Comparison of ENCODE assay signal across 10 cellular contexts in the genomic region with DNA sequence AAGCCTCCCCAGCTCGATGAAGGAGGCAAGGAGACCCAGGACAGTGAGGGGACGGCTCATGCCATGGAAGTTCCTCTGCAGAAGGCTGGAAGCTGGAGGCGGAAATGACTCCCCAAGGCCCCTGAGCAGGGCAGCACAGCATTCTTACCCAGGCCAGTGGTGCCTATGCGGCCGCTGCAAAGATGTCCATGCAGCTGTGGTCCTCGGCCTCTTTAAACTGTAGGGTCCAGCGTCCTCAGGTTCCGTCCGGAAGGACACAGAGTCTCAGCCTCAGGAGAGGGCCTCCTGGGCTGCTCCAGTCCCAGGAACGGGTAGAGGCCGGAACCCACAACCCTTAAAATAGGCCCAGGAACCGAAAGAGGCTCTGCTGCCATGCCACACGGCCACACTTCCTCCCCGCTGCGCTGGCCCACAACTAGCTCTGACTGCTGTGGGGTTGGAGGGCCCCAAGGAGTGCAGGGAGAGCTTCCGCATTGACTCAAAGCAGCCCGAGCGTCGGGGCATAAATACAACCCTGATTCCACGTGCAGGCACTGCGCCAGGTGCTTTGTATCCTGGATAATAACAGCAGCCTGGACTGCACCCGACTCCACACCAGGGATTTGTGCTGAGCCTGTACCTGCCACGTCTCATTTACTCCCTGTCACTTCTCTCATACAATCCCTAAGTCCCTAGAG. TPM values are rescaled to one million over a fixed set of nuclear protein-coding genes. Genes with fewer than 3 reads are reported as not detected.
A peak's percentile ranks its signal among the peaks of the same experiment; 100 is the strongest.
DNase-seq lines count a peak whose midpoint lies in the region; ATAC-seq and TF ChIP-seq lines count a peak whose summit lies in the region.
"Had no signal": no experiment of that assay in that cellular context is flagged by ENCODE, and none has a peak within 500 bp of the region (broad histone marks: within the 10 kb centered on the region; RNA-seq: fewer than 3 reads in every experiment).

No MANE protein-coding gene starts in this region.

- in situ Hi-C loops in G401 (cut with HindIII; ENCODE audit: low sequenced_read_pairs) = no loop called here

- no peak overlapping the region for H3K27ac Mint-ChIP-seq in glutamatergic neuron (ENCODE audit: unreplicated experiment)

- peaks cover 8% of the 10 kb centered on the region for H3K9me3 Mint-ChIP-seq in glutamatergic neuron (ENCODE audit: unreplicated experiment)

- H3K4me3 Mint-ChIP-seq in glutamatergic neuron (ENCODE audit: unreplicated experiment) = no peak overlapping the region

- TF ChIP-seq CTCF in NB4 (IDR thresholded peaks at IDR 0.05; ENCODE audit: low read depth, low read length) (no peak), glutamatergic neuron (IDR thresholded peaks at IDR 0.05; ENCODE audit: partially characterized antibody, unreplicated experiment) (no peak)

- H3K27me3 Mint-ChIP-seq in glutamatergic neuron (ENCODE audit: unreplicated experiment) = peaks cover 7% of the 10 kb centered on the region

- peaks cover 9% of the 10 kb centered on the region for H3K36me3 Mint-ChIP-seq in glutamatergic neuron (ENCODE audit: unreplicated experiment)

- intact Hi-C loops in left cardiac atrium (cut with DNase I) = loop anchor here in 1 of 2 donors (5.0 kb wide), 1 partner anchor 68 kb away; no protein-coding TSS in a partner anchor

- TF ChIP-seq POLR2A in NB4 (IDR thresholded peaks at IDR 0.05; ENCODE audit: extremely low read depth, insufficient read length) = peak; percentile 27

- H3K4me3 ChIP-seq in NB4 (ENCODE audit: low read depth, low read length) = peak overlapping the region; percentile 52

- DNase-seq in NB4 (ENCODE audit: low read depth) (peak; percentile 95), left cardiac atrium (no peak), G401 (ENCODE audit: low spot score) (no peak), glutamatergic neuron (no peak), SK-N-DZ (ENCODE audit: low spot score) (no peak)
- no peak for DNase-seq in stimulated activated CD4-positive, alpha-beta T cell treated with anti-CD3 and anti-CD28 coated beads, Interleukin-2, amount 100 ng/mL, for 48 hours

- peak; percentile 84 for ATAC-seq in GM18511 (IDR thresholded peaks at IDR 0.05; ENCODE audit: unreplicated experiment)
- peak; percentile 75 for ATAC-seq in GM21717 (IDR thresholded peaks at IDR 0.05; ENCODE audit: unreplicated experiment)
- peak; percentile 48 to 56 for ATAC-seq in left cardiac atrium

- H3K4me1 Mint-ChIP-seq in glutamatergic neuron (ENCODE audit: low read depth, unreplicated experiment) = peaks cover 16% of the 10 kb centered on the region

RNA-seq across cellular contexts. Expression of gene KIAA0930, which starts 5.5 kb away (rescaled TPM):
- total RNA-seq in left cardiac atrium = 10 to 100 TPM; 25.8 to 38.5 TPM
- 32.8 and 71.4 TPM in 2 replicates for total RNA-seq in G401 (2014; rRNA removed; shearing (Covaris generic))
- total RNA-seq in glutamatergic neuron (ENCODE audit: unreplicated experiment) = 170 TPM
- polyA plus RNA-seq in SK-N-DZ (2014; cell fraction: cytosol; rRNA removed) = 34.4 and 35.8 TPM in 2 replicates
- 30.4 and 46.5 TPM in 2 replicates for polyA plus RNA-seq in SK-N-DZ (2014; cell fraction: nucleus; rRNA removed)

RNA-seq across cellular contexts. Expression of gene UPK3A, which starts 49.5 kb away (rescaled TPM):
- total RNA-seq in left cardiac atrium (under 1 TPM in 1 of 2 donors, not detected in 1; 0.29 TPM), glutamatergic neuron (ENCODE audit: unreplicated experiment) (not detected)
- not detected in 2 replicates for total RNA-seq in G401 (2014; rRNA removed; shearing (Covaris generic))
- polyA plus RNA-seq in SK-N-DZ (2014; cell fraction: cytosol; rRNA removed) = not detected in 2 replicates
- polyA plus RNA-seq in SK-N-DZ (2014; cell fraction: nucleus; rRNA removed) = not detected in 2 replicates
- total RNA-seq: NCI-H460, skeletal muscle tissue had no signal
